In genomic region chr12:30136661-30137060, GRCh38 we compare ENCODE assay signal across 6 cellular contexts.
"Had no signal": no experiment of that assay in that cellular context is flagged by ENCODE, and none has a peak within 500 bp of the region (broad histone marks: within the 10 kb centered on the region; RNA-seq: fewer than 3 reads in every experiment).

No MANE protein-coding gene starts in this region.

- ATAC-seq: GM23338, K562 had no signal

- H3K4me3 Mint-ChIP-seq: GM23338, H9 had no signal

- H3K9me3 Mint-ChIP-seq: GM23338 had no signal

- DNase-seq: H9, HCEC 1CT, IMR-90, KG1 had no signal

- H3K27ac Mint-ChIP-seq: GM23338, H9 had no signal

- H3K4me1 Mint-ChIP-seq: GM23338, H9 had no signal
